15 cellular contexts compared by ENCODE assay signal in genomic region chr19:37994823-37995130, GRCh38.
A peak's percentile ranks its signal among the peaks of the same experiment; 100 is the strongest.
DNase-seq lines count a peak whose midpoint lies in the region; ATAC-seq and TF ChIP-seq lines count a peak whose summit lies in the region.
"Had no signal": no experiment of that assay in that cellular context is flagged by ENCODE, and none has a peak within 500 bp of the region (broad histone marks: within the 10 kb centered on the region; RNA-seq: fewer than 3 reads in every experiment).

No MANE protein-coding gene starts in this region.

- no peak for DNase-seq in H9
- no peak for DNase-seq in RWPE1 (ENCODE audit: low spot score)
- no peak for DNase-seq in lower lobe of right lung
- DNase-seq in stimulated activated effector memory CD8-positive, alpha-beta T cell treated with anti-CD3 and anti-CD28 coated beads, Interleukin-12 subunit alpha, Interleukin-12 subunit beta, amount 100 ng/mL, for 72 hours (ENCODE audit: low spot score in 2 of 2): no peak
- DNase-seq in NCI-H82 (lab: John Stamatoyannopoulos, UW): no peak
- DNase-seq in NAMALWA (ENCODE audit: low spot score): no peak
- DNase-seq: BE2C; CD4-positive, alpha-beta memory T cell; DMS153; DND-41; GDM1 had no signal

- no peak overlapping the region for H2BK12ac ChIP-seq in H9 (ENCODE audit: insufficient read length, low read depth, low read length)

- H3K27ac ChIP-seq in H9 (ENCODE audit: insufficient read length, low read depth, low read length) (no peak overlapping the region), RWPE1 (peak overlapping the region; percentile 77), lower lobe of right lung (peak overlapping the region; percentile 9)
- H3K27ac ChIP-seq: C4-2B had no signal

- no peaks in the 10 kb centered on the region for H3K36me3 ChIP-seq in lower lobe of right lung
- H3K36me3 ChIP-seq: BE2C had no signal

- no peak overlapping the region for H4K5ac ChIP-seq in H9 (ENCODE audit: insufficient read length, low read depth, low read length)

- no peak overlapping the region for H4K91ac ChIP-seq in H9 (ENCODE audit: insufficient read length, low read depth, low read length)

- H3T11ph ChIP-seq in H9 (ENCODE audit: low read length): no peak overlapping the region

- peaks cover 6% of the 10 kb centered on the region; the same call in 1 of the 2 replicates for H3K4me1 ChIP-seq in H9 (ENCODE audit: insufficient read depth, low read length)
- peaks cover 44% of the 10 kb centered on the region for H3K4me1 ChIP-seq in lower lobe of right lung
- H3K4me1 ChIP-seq: BE2C had no signal

- no peak overlapping the region for H3K4me3 Mint-ChIP-seq in H9
- H3K4me3 Mint-ChIP-seq in stimulated activated effector memory CD8-positive, alpha-beta T cell treated with anti-CD3 and anti-CD28 coated beads, Interleukin-12 subunit alpha, Interleukin-12 subunit beta, amount 100 ng/mL, for 72 hours: no peak overlapping the region
- H3K4me3 Mint-ChIP-seq: CD4-positive, alpha-beta memory T cell had no signal

- H3K4me3 ChIP-seq in lower lobe of right lung: no peak overlapping the region

- no peak for ATAC-seq in lower lobe of right lung
- no peak for ATAC-seq in stimulated activated effector memory CD8-positive, alpha-beta T cell treated with anti-CD3 and anti-CD28 coated beads, Interleukin-12 subunit alpha, Interleukin-12 subunit beta, amount 100 ng/mL, for 72 hours
- ATAC-seq in GM21737 (IDR thresholded peaks at IDR 0.05; ENCODE audit: unreplicated experiment): no peak
- no peak for ATAC-seq in GM18868 (IDR thresholded peaks at IDR 0.05; ENCODE audit: unreplicated experiment)
- ATAC-seq: HepG2 had no signal

- H3K56ac ChIP-seq in H9 (ENCODE audit: insufficient read length, low read depth, low read length): no peak overlapping the region

- POLR2A ChIA-PET in RWPE1 (lab: Yijun Ruan, JAX; ENCODE audit: low non-redundant PET): interaction anchor here (0.8 kb wide), 1 partner anchor 10 kb away, joined by 3 read pairs; no protein-coding TSS in a partner anchor

- no peak overlapping the region for H2BK15ac ChIP-seq in H9 (ENCODE audit: low read depth, low read length)

- no peaks in the 10 kb centered on the region for H4K20me1 ChIP-seq in H9 (ENCODE audit: control insufficient read depth, insufficient read depth, insufficient read length)

- H3K79me1 ChIP-seq in H9 (ENCODE audit: insufficient read depth, low read depth, low read length, poor library complexity, severe bottlenecking): no peaks in the 10 kb centered on the region

- no peaks in the 10 kb centered on the region; the same call in 1 of the 2 replicates for H3K27me3 ChIP-seq in H9 (ENCODE audit: insufficient read depth, low read length)
- no peaks in the 10 kb centered on the region for H3K27me3 ChIP-seq in lower lobe of right lung (ENCODE audit: low read depth)
- H3K27me3 ChIP-seq: BE2C had no signal

- no peak overlapping the region for H3K4ac ChIP-seq in H9 (ENCODE audit: low read depth, low read length)

- no peak overlapping the region for H3K14ac ChIP-seq in H9 (ENCODE audit: insufficient read depth, low read length)

- H2BK5ac ChIP-seq in H9 (ENCODE audit: insufficient read length, low read length): no peak overlapping the region

- H2BK20ac ChIP-seq in H9 (ENCODE audit: low read depth, low read length, poor library complexity, severe bottlenecking): no peak overlapping the region

- H2AK5ac ChIP-seq in H9 (ENCODE audit: insufficient read length, low read length): no peak overlapping the region

- no peak overlapping the region for H3K9ac ChIP-seq in H9 (ENCODE audit: extremely low read depth, insufficient read length, low read length)

- H3K9me3 ChIP-seq in H9 (ENCODE audit: control insufficient read depth, low read depth, low read length) (no peaks in the 10 kb centered on the region), lower lobe of right lung (no peaks in the 10 kb centered on the region)
- H3K9me3 ChIP-seq: BE2C had no signal

- no peak overlapping the region for H4K8ac ChIP-seq in H9 (replicated peaks; ENCODE audit: insufficient read length, low read depth, low read length)

- H3K4me1 Mint-ChIP-seq in H9: peaks cover 39 to 48% of the 10 kb centered on the region in 2 experiments
- peaks cover 9% of the 10 kb centered on the region for H3K4me1 Mint-ChIP-seq in stimulated activated effector memory CD8-positive, alpha-beta T cell treated with anti-CD3 and anti-CD28 coated beads, Interleukin-12 subunit alpha, Interleukin-12 subunit beta, amount 100 ng/mL, for 72 hours

- no peaks in the 10 kb centered on the region; the same call in 1 of the 2 replicates for H3K27me3 Mint-ChIP-seq in H9 (ENCODE audit: low read depth)
- H3K27me3 Mint-ChIP-seq: CD4-positive, alpha-beta memory T cell had no signal

- WGBS in H9 (ENCODE audit: extremely low coverage, insufficient read length, low lambda C conversion rate): no CpG with 5 or more reads among the region's 8 CpGs

- no peak overlapping the region for H2BK120ac ChIP-seq in H9 (ENCODE audit: low read depth, low read length, poor library complexity, severe bottlenecking)

- peaks cover 0 to 2% of the 10 kb centered on the region in 2 experiments; a peak in 1 of 5 replicates for H3K9me3 Mint-ChIP-seq in H9
- H3K9me3 Mint-ChIP-seq in stimulated activated effector memory CD8-positive, alpha-beta T cell treated with anti-CD3 and anti-CD28 coated beads, Interleukin-12 subunit alpha, Interleukin-12 subunit beta, amount 100 ng/mL, for 72 hours: no peaks in the 10 kb centered on the region
- H3K9me3 Mint-ChIP-seq: CD4-positive, alpha-beta memory T cell had no signal

- H3K27ac Mint-ChIP-seq in H9: peak overlapping the region in 2 of 3 experiments; percentile 7 to 9; a peak in 1 of 7 replicates
- peak overlapping the region; percentile 48 for H3K27ac Mint-ChIP-seq in stimulated activated effector memory CD8-positive, alpha-beta T cell treated with anti-CD3 and anti-CD28 coated beads, Interleukin-12 subunit alpha, Interleukin-12 subunit beta, amount 100 ng/mL, for 72 hours

- intact Hi-C loops in lower lobe of right lung (cut with DNase I): no loop called here

- peaks cover 0 to 15% (median 6%) of the 10 kb centered on the region in 3 experiments; a peak in 3 of 7 replicates for H3K36me3 Mint-ChIP-seq in H9 (ENCODE audit: insufficient read depth in 1 of 3, low read depth in 3 of 3)
- no peaks in the 10 kb centered on the region for H3K36me3 Mint-ChIP-seq in stimulated activated effector memory CD8-positive, alpha-beta T cell treated with anti-CD3 and anti-CD28 coated beads, Interleukin-12 subunit alpha, Interleukin-12 subunit beta, amount 100 ng/mL, for 72 hours

- CTCF ChIA-PET in RWPE1 (lab: Yijun Ruan, JAX): interaction anchor here (0.6 to 1.0 kb wide), 2 partner anchors 63 to 92 kb away, joined by 5 read pairs; no protein-coding TSS in a partner anchor

- H3K18ac ChIP-seq in H9 (ENCODE audit: insufficient read length, low read depth, low read length): no peak overlapping the region

- no peak overlapping the region for H3K4me2 ChIP-seq in H9 (ENCODE audit: insufficient read depth, insufficient read length, low read length)

- TF ChIP-seq CTCF in H9 (conservative IDR thresholded peaks at IDR 0.05): no peak
- no peak for TF ChIP-seq CTCF in RWPE1 (conservative IDR thresholded peaks at IDR 0.05; ENCODE audit: low read depth)
- no peak for TF ChIP-seq CTCF in lower lobe of right lung (IDR thresholded peaks at IDR 0.05)

- no peaks in the 10 kb centered on the region for H3K23me2 ChIP-seq in H9 (ENCODE audit: insufficient read length, low read depth, low read length, poor library complexity, severe bottlenecking)

- H3K23ac ChIP-seq in H9 (ENCODE audit: insufficient read length, low read depth, low read length): no peak overlapping the region

- no peak overlapping the region for H2AFZ ChIP-seq in H9 (ENCODE audit: low read length)

- H3K79me2 ChIP-seq in H9 (ENCODE audit: insufficient read depth, low read length): no peaks in the 10 kb centered on the region; the same call in 1 of the 2 replicates
